In the genomic region with DNA sequence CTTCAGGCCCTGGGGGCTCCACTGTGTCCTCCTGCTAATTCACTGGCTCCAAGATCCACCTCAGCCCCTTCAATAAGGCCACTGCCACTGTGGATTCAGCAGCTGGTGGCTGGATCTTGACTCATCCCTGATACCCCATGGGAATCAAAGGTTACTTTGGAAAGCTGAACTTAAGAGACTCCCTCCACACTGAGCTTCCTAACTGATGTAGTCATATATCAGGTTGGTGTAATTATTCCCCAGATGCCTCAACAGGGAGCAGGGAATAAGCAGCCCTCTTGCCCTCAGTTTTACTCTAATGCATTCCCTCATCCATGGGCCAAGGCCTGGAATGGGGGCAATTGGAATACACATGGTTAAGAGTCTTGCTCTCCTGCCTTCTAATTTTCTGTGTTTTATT, we compare ENCODE assay signal across 21 cellular contexts.
DNase-seq lines count a peak whose midpoint lies in the region; ATAC-seq and TF ChIP-seq lines count a peak whose summit lies in the region.
"Had no signal": no experiment of that assay in that cellular context is flagged by ENCODE, and none has a peak within 500 bp of the region (broad histone marks: within the 10 kb centered on the region; RNA-seq: fewer than 3 reads in every experiment).

No MANE protein-coding gene starts in this region.

- ATAC-seq in GM21717 (IDR thresholded peaks at IDR 0.05; ENCODE audit: unreplicated experiment) (no peak), GM18519 (IDR thresholded peaks at IDR 0.05; ENCODE audit: low FRiP score, unreplicated experiment) (no peak), GM21786 (IDR thresholded peaks at IDR 0.05; ENCODE audit: unreplicated experiment) (no peak)
- ATAC-seq: CD8-positive, alpha-beta T cell had no signal

- no peak overlapping the region for H3K4me3 ChIP-seq in foreskin fibroblast (ENCODE audit: low read depth in 1 of 2, low read length in 2 of 2)
- H3K4me3 ChIP-seq: SK-N-MC, smooth muscle cell, upper lobe of right lung had no signal

- TF ChIP-seq CTCF in foreskin fibroblast (IDR thresholded peaks at IDR 0.05; ENCODE audit: low read depth, low read length) = no peak

- DNase-seq in NCI-H82 (lab: John Stamatoyannopoulos, UW) (peak; percentile 14), NCI-H82 treated with DMSO at 0.1 percent for 48 hours (lab: John Stamatoyannopoulos, UW; ENCODE audit: unreplicated experiment) (no peak), T1000 (lab: John Stamatoyannopoulos, UW) (peak; percentile 13), foreskin fibroblast (peak; percentile 79 to 86), smooth muscle cell of the brain vasculature (ENCODE audit: low read depth, low spot score) (peak; percentile 45)
- DNase-seq: 8988T; activated CD4-positive, alpha-beta T cell treated with anti-CD3 and anti-CD28 coated beads, Interleukin-2, amount 10 ng/mL, durations not matched to agents 7 days and 5 days; activated naive CD8-positive, alpha-beta T cell treated with anti-CD3 and anti-CD28 coated beads for 36 hours; activated T-cell treated with anti-CD3 and anti-CD28 coated beads, Interleukin-2, amount 50 U/mL, for 1 hour; caudate nucleus; CD8-positive, alpha-beta T cell; effector memory CD4-positive, alpha-beta T cell; head of caudate nucleus; NCI-H1105; stimulated activated naive CD4-positive, alpha-beta T cell; upper lobe of right lung had no signal
